Comparison of ENCODE assay signal across 19 cellular contexts in genomic region chr12:68794653-68795253, GRCh38. TPM values are rescaled to one million over a fixed set of nuclear protein-coding genes. Genes with fewer than 3 reads are reported as not detected.
DNase-seq lines count a peak whose midpoint lies in the region; ATAC-seq and TF ChIP-seq lines count a peak whose summit lies in the region.
"Had no signal": no experiment of that assay in that cellular context is flagged by ENCODE, and none has a peak within 500 bp of the region (broad histone marks: within the 10 kb centered on the region; RNA-seq: fewer than 3 reads in every experiment).

No MANE protein-coding gene starts in this region.

- no peak overlapping the region for H3K4me2 ChIP-seq in GM23248 (ENCODE audit: unreplicated experiment)
- H3K4me2 ChIP-seq in OCI-LY7 (ENCODE audit: low read length), result peak overlapping the region; percentile 43; the same call in 1 of the 2 replicates

- H3K9ac ChIP-seq in GM23248, result no peak overlapping the region

- POLR2A ChIA-PET in OCI-LY7 (lab: Charles Lee), result interaction anchor here (0.6 to 4.8 kb wide), 8 partner anchors 9 to 20 kb away, joined by 3 to 28 read pairs (median 8); partner anchors contain the start of gene MDM2

- H3K27me3 ChIP-seq in GM23248 (replicated peaks; ENCODE audit: insufficient read depth) (no peaks in the 10 kb centered on the region), brain microvascular endothelial cell (replicated peaks) (no peaks in the 10 kb centered on the region)
- H3K27me3 ChIP-seq: heart right ventricle had no signal

- TF ChIP-seq CTCF in OCI-LY7 (conservative IDR thresholded peaks at IDR 0.05; ENCODE audit: low read length) (no peak), brain microvascular endothelial cell (IDR thresholded peaks at IDR 0.05; ENCODE audit: low read depth, low read length, missing control alignments) (no peak), mucosa of descending colon (IDR thresholded peaks at IDR 0.05) (no peak), GM10266 (IDR thresholded peaks at IDR 0.05; ENCODE audit: control insufficient read depth, insufficient read depth, low read depth, missing control alignments) (no peak)

- H4K20me1 ChIP-seq in GM23248 (ENCODE audit: insufficient read depth) (no peaks in the 10 kb centered on the region), OCI-LY7 (ENCODE audit: insufficient read depth, low read length) (no peaks in the 10 kb centered on the region)

- no peaks in the 10 kb centered on the region for H3K9me3 ChIP-seq in GM23248 (ENCODE audit: low read depth)
- no peaks in the 10 kb centered on the region for H3K9me3 ChIP-seq in OCI-LY7 (ENCODE audit: low read length)
- H3K9me3 ChIP-seq in mucosa of descending colon, result no peaks in the 10 kb centered on the region
- H3K9me3 ChIP-seq: heart right ventricle had no signal

- no peak overlapping the region for H3K4me3 ChIP-seq in GM23248
- H3K4me3 ChIP-seq in OCI-LY7 (ENCODE audit: low read depth, low read length, poor library complexity, severe bottlenecking), result no peak overlapping the region
- no peak overlapping the region for H3K4me3 ChIP-seq in brain microvascular endothelial cell (ENCODE audit: low read depth, low read length)
- H3K4me3 ChIP-seq in mucosa of descending colon, result no peak overlapping the region
- H3K4me3 ChIP-seq: heart right ventricle had no signal

- WGBS in GM23248 (ENCODE audit: low coverage in 1 of 2, low lambda C conversion rate in 2 of 2, missing lambda C conversion rate in 2 of 2), 2 experiments, result 48 to 58% methylated on average over 3 of the region's 3 CpGs

- peaks cover 9% of the 10 kb centered on the region; the same call in 1 of the 2 replicates for H3F3A ChIP-seq in GM23248 (ENCODE audit: insufficient read depth)

- DNase-seq in GM23248 (peak; percentile 82), OCI-LY7 (ENCODE audit: low spot score) (no peak), brain microvascular endothelial cell (peak; percentile 73), mucosa of descending colon (no peak), GM19240 (ENCODE audit: insufficient read length, low spot score) (no peak), GM10266 (ENCODE audit: extremely low spot score) (no peak), SIG-M5 (lab: John Stamatoyannopoulos, UW) (no peak), NCI-H748 (lab: John Stamatoyannopoulos, UW; ENCODE audit: unreplicated experiment) (no peak)
- DNase-seq: activated CD4-positive, alpha-beta T cell treated with anti-CD3 and anti-CD28 coated beads for 1 hour; activated naive CD8-positive, alpha-beta T cell treated with anti-CD3 and anti-CD28 coated beads, Interleukin-2, amount 10 ng/mL, durations not matched to agents 7 days and 5 days; C1 segment of cervical spinal cord; cerebellar nuclear complex; DMS79; heart right ventricle; left colon; NCI-H1930; NCI-H510A treated with DMSO at 0.1 percent for 48 hours; stimulated activated naive CD8-positive, alpha-beta T cell treated with anti-CD3 and anti-CD28 coated beads, Interleukin-15, Interleukin-2, amounts not matched to agents 100 U/mL and 50 U/mL, for 24 hours; T-helper 1 cell had no signal

- H3K27ac ChIP-seq in GM23248 (peak overlapping the region; percentile 42), OCI-LY7 (ENCODE audit: low read depth, low read length, poor library complexity, severe bottlenecking) (peak overlapping the region; percentile 76), brain microvascular endothelial cell (no peak overlapping the region)
- H3K27ac ChIP-seq: heart right ventricle had no signal

- H3K36me3 ChIP-seq in GM23248 (ENCODE audit: low read depth), result no peaks in the 10 kb centered on the region
- H3K36me3 ChIP-seq in OCI-LY7 (ENCODE audit: insufficient read depth, low read length), result peaks cover 4% of the 10 kb centered on the region; the same call in 1 of the 2 replicates
- H3K36me3 ChIP-seq in brain microvascular endothelial cell (replicated peaks), result no peaks in the 10 kb centered on the region
- H3K36me3 ChIP-seq in mucosa of descending colon (ENCODE audit: low read depth), result no peaks in the 10 kb centered on the region
- H3K36me3 ChIP-seq: heart right ventricle had no signal

- CTCF ChIA-PET in OCI-LY7 (lab: Charles Lee; ENCODE audit: unreplicated experiment), result no interaction called here

- in situ Hi-C loops in GM23248 (cut with MboI) (no loop called here), brain microvascular endothelial cell (cut with HindIII; ENCODE audit: low pct_ligation_motif_present, low sequenced_read_pairs) (no loop called here)

- peaks cover 11% of the 10 kb centered on the region for H3K4me1 ChIP-seq in GM23248 (ENCODE audit: insufficient read depth)
- H3K4me1 ChIP-seq in OCI-LY7 (ENCODE audit: insufficient read depth, low read length, poor library complexity, severe bottlenecking), result peaks cover 50% of the 10 kb centered on the region
- H3K4me1 ChIP-seq in mucosa of descending colon (ENCODE audit: low read depth), result no peaks in the 10 kb centered on the region
- H3K4me1 ChIP-seq: heart right ventricle had no signal

- H2AFZ ChIP-seq in GM23248 (no peak overlapping the region), OCI-LY7 (ENCODE audit: low read length) (no peak overlapping the region)

- H3K9me2 ChIP-seq in GM23248 (ENCODE audit: insufficient read depth) (no peaks in the 10 kb centered on the region), OCI-LY7 (ENCODE audit: insufficient read depth, low read length) (no peaks in the 10 kb centered on the region)

- ATAC-seq in mucosa of descending colon, result peak; percentile 19
- ATAC-seq: heart right ventricle; left colon; stimulated activated naive CD8-positive, alpha-beta T cell treated with anti-CD3 and anti-CD28 coated beads, Interleukin-15, Interleukin-2, amounts not matched to agents 100 U/mL and 50 U/mL, for 24 hours had no signal

- H3K79me2 ChIP-seq in GM23248 (ENCODE audit: insufficient read depth) (no peaks in the 10 kb centered on the region), OCI-LY7 (ENCODE audit: insufficient read depth, low read depth, low read length) (no peaks in the 10 kb centered on the region)

- BruUV-seq in OCI-LY7 (replicated peaks; lab: Mats Ljungman, UMichigan), result no TSS peak

- intact Hi-C loops in OCI-LY7 (cut with micrococcal nuclease; ENCODE audit: unreplicated experiment), result no loop called here
- intact Hi-C loops in mucosa of descending colon (cut with DNase I, micrococcal nuclease), result no loop called here

RNA-seq across cellular contexts. Expression of gene MDM2, which starts 13.2 kb away (rescaled TPM):
- total RNA-seq in GM23248 (2014; rRNA removed; shearing (Covaris generic)), result 111 and 156 TPM in 2 replicates
- 71.4 and 80.4 TPM in 2 replicates for polyA plus RNA-seq in GM23248 (2016; fragmentation: Nextera tagmentation; extraction: Ambion mirVana)
- total RNA-seq in OCI-LY7 (2014; rRNA removed; shearing (Covaris generic)), result 143 and 229 TPM in 2 replicates
- total RNA-seq in OCI-LY7 (2022) (318 and 366 TPM in 2 replicates), mucosa of descending colon (10 to 100 TPM; 74.7 to 92.1 (median 91.3) TPM)

RNA-seq across cellular contexts. Expression of gene SLC35E3, which starts 48.8 kb away (rescaled TPM):
- 1.9 and 4.9 TPM in 2 replicates for total RNA-seq in GM23248 (2014; rRNA removed; shearing (Covaris generic))
- polyA plus RNA-seq in GM23248 (2016; fragmentation: Nextera tagmentation; extraction: Ambion mirVana), result 15.6 and 16.2 TPM in 2 replicates
- 24.6 and 26.6 TPM in 2 replicates for total RNA-seq in OCI-LY7 (2014; rRNA removed; shearing (Covaris generic))
- total RNA-seq in OCI-LY7 (2022) (39.1 and 66.6 TPM in 2 replicates), mucosa of descending colon (1 to 10 TPM; 5.9 to 8.4 (median 6.5) TPM)

Comparison
In these comparisons a context has a peak if more than half of its experiments do, and no peak if none do; other contexts are left out.
1. DNase-seq: peak in GM23248 (single experiment) and brain microvascular endothelial cell (single experiment); none in OCI-LY7 (single experiment), mucosa of descending colon (0 of 3), GM19240 (single experiment), GM10266 (single experiment), SIG-M5 (single experiment) and NCI-H748 (single experiment).